ENCODE assay signal across 13 cellular contexts in genomic region chr4:76987685-76988084, GRCh38. TPM values are rescaled to one million over a fixed set of nuclear protein-coding genes. Genes with fewer than 3 reads are reported as not detected.
DNase-seq lines count a peak whose midpoint lies in the region; ATAC-seq and TF ChIP-seq lines count a peak whose summit lies in the region.
"Had no signal": no experiment of that assay in that cellular context is flagged by ENCODE, and none has a peak within 500 bp of the region (broad histone marks: within the 10 kb centered on the region; RNA-seq: fewer than 3 reads in every experiment).

No MANE protein-coding gene starts in this region.

- H3K4me1 ChIP-seq in esophagus muscularis mucosa = peaks cover 12 to 44% (median 40%) of the 10 kb centered on the region in 4 donors

- 76% methylated on average over 4 of the region's 4 CpGs for WGBS in esophagus muscularis mucosa

- H3K27me3 ChIP-seq in esophagus muscularis mucosa = no peaks in the 10 kb centered on the region
- H3K27me3 ChIP-seq: adrenal gland had no signal

- peaks cover 36% of the 10 kb centered on the region for H3K36me3 Mint-ChIP-seq in nephron (ENCODE audit: low read depth)

- no peaks in the 10 kb centered on the region for H3K27me3 Mint-ChIP-seq in nephron (ENCODE audit: low read depth)

- DNase-seq in AG09309 (ENCODE audit: low read depth) (no peak), M059J (ENCODE audit: low read depth) (peak; percentile 29), esophagus muscularis mucosa (ENCODE audit: extremely low spot score) (no peak), NCI-H2029 treated with DMSO at 0.1 percent for 48 hours (lab: John Stamatoyannopoulos, UW) (no peak), LoVo (ENCODE audit: low spot score) (no peak)
- DNase-seq: adrenal gland, C1 segment of cervical spinal cord, mucosa of descending colon, MV-4-11, NCI-H446 treated with DMSO at 0.1 percent for 48 hours had no signal

- ATAC-seq in GM19452 (IDR thresholded peaks at IDR 0.05; ENCODE audit: unreplicated experiment) (no peak), HG03039 (IDR thresholded peaks at IDR 0.05; ENCODE audit: unreplicated experiment) (no peak)
- ATAC-seq: mucosa of descending colon had no signal

- peak overlapping the region; percentile 17 to 53 (median 26) for H3K4me3 Mint-ChIP-seq in nephron

- H3K4me3 ChIP-seq in AG09309 (ENCODE audit: control insufficient read depth, low read depth, low read length) = peak overlapping the region; percentile 22
- H3K4me3 ChIP-seq in esophagus muscularis mucosa = peak overlapping the region in 1 of 4 donors; percentile 2
- H3K4me3 ChIP-seq: adrenal gland, mucosa of descending colon had no signal

- TF ChIP-seq CTCF in AG09309 (IDR thresholded peaks at IDR 0.05; ENCODE audit: control insufficient read depth, insufficient read depth, low read depth, low read length, missing control alignments) = no peak
- no peak for TF ChIP-seq CTCF in esophagus muscularis mucosa (IDR thresholded peaks at IDR 0.05)
- TF ChIP-seq CTCF in nephron (IDR thresholded peaks at IDR 0.05; ENCODE audit: unreplicated experiment in 3 of 3) = no peak

- intact Hi-C loops in esophagus muscularis mucosa (cut with DNase I) = no loop called here

- peaks cover 81% of the 10 kb centered on the region for H3K4me1 Mint-ChIP-seq in nephron

- peaks cover 2% of the 10 kb centered on the region for H3K9me3 Mint-ChIP-seq in nephron

- H3K36me3 ChIP-seq in esophagus muscularis mucosa = no peaks in the 10 kb centered on the region
- H3K36me3 ChIP-seq: adrenal gland had no signal

- no peak for TF ChIP-seq EP300 in esophagus muscularis mucosa (IDR thresholded peaks at IDR 0.05)

- peak overlapping the region; percentile 92 to 96 (median 92) for H3K27ac Mint-ChIP-seq in nephron

- H3K27ac ChIP-seq in esophagus muscularis mucosa (replicated peaks in 1 of 4) = peak overlapping the region in 3 of 4 donors; percentile 9 to 72 (median 40)

- TF ChIP-seq POLR2A in esophagus muscularis mucosa (IDR thresholded peaks at IDR 0.05; ENCODE audit: low read depth) = no peak

- H3K9me3 ChIP-seq in esophagus muscularis mucosa = no peaks in the 10 kb centered on the region
- H3K9me3 ChIP-seq: adrenal gland, mucosa of descending colon had no signal

RNA-seq across cellular contexts. Expression of gene SEPTIN11, which starts 38.1 kb away (rescaled TPM):
- total RNA-seq in M059J (2014; rRNA removed; shearing (Covaris generic)) = 27.4 and 34.0 TPM in 2 replicates
- total RNA-seq in esophagus muscularis mucosa = 100 to 1,000 TPM in 1 of 4 donors, 10 to 100 TPM in 3; 74.1 to 144 (median 86.9) TPM
